In the genomic region with DNA sequence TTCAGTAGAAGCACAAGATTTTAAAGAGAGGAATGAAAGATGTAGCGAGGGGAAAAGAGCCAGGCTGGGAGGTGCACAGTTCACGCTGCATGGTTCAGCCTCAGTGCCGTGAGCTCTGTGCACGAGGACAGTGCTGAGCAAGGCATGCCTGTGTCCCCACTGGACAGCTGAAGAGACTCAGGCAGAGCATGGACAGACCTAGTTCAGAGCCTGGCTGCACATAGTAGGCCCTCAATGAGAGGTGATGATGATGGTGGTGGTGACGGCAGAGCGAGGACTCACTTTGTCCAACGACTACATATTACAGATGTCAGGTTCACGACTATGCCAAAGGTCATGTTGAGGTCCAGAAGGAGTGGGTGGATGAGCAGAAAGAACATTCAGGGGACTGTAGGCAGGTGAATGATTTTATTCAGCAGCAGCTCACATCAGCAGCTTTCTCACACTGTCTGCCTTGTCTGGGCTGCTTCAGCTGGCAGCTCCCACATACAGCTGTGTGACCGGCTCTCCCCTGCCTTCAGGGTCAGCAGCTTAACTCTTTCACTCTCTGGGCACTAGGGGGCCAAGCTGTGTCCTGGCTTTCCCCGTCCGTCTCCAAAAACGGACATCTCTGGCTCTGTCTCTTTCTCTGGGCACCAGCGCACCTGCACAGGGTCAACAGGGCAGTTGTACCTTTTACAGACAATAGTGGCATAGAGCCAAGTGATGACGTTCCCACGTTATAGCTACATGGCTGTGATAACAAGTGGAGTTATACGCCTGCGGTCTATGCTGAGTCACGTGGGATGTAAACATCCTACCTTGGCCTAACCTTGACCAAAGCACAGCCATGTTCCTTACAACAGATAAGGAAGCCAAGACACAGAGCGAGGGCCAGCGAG, we compare ENCODE assay signal across 11 cellular contexts.
DNase-seq lines count a peak whose midpoint lies in the region; ATAC-seq and TF ChIP-seq lines count a peak whose summit lies in the region.
"Had no signal": no experiment of that assay in that cellular context is flagged by ENCODE, and none has a peak within 500 bp of the region (broad histone marks: within the 10 kb centered on the region; RNA-seq: fewer than 3 reads in every experiment).

No MANE protein-coding gene starts in this region.

- no peaks in the 10 kb centered on the region; the same call in 1 of the 2 replicates for H4K20me1 ChIP-seq in DND-41 (ENCODE audit: insufficient read depth, low read length)

- no peak for ATAC-seq in DND-41 (ENCODE audit: insufficient read depth, low read depth)
- ATAC-seq in activated T-cell treated with anti-CD3 and anti-CD28 coated beads, Interleukin-2, amount 50 U/mL, for 4 hours = no peak
- no peak for ATAC-seq in HG03135 (IDR thresholded peaks at IDR 0.05; ENCODE audit: unreplicated experiment)

- no peaks in the 10 kb centered on the region for H3K79me2 ChIP-seq in DND-41 (ENCODE audit: insufficient read depth, low read length)

- H3K23ac ChIP-seq in neuronal stem cell (ENCODE audit: low read depth, low read length, poor library complexity) = no peak overlapping the region

- no peak overlapping the region for H3K4me3 ChIP-seq in DND-41 (ENCODE audit: low read depth in 1 of 2, low read length in 2 of 2)
- H3K4me3 ChIP-seq in neuronal stem cell (ENCODE audit: low read length in 2 of 2) = no peak overlapping the region

- no peak overlapping the region for H4K8ac ChIP-seq in neuronal stem cell (ENCODE audit: low read depth, low read length)

- no CpG with 5 or more reads among the region's 20 CpGs for WGBS in neuronal stem cell (ENCODE audit: extremely low coverage in 2 of 2, insufficient read length in 2 of 2, insufficient replicate concordance in 1 of 2), 2 donors

- peak; percentile 11 for TF ChIP-seq CTCF in DND-41 (IDR thresholded peaks at IDR 0.05; ENCODE audit: borderline replicate concordance, extremely low read depth, low read length, poor library complexity, severe bottlenecking)

- H2BK120ac ChIP-seq in neuronal stem cell (ENCODE audit: low read depth, low read length) = no peak overlapping the region

- H3K4me1 Mint-ChIP-seq in activated T-cell treated with anti-CD3 and anti-CD28 coated beads, Interleukin-2, amount 50 U/mL, for 4 hours (ENCODE audit: low read depth) = no peaks in the 10 kb centered on the region
- H3K4me1 Mint-ChIP-seq: activated naive CD8-positive, alpha-beta T cell treated with anti-CD3 and anti-CD28 coated beads, Interleukin-2, amount 10 ng/mL, durations not matched to agents 7 days and 5 days had no signal

- H2AFZ ChIP-seq in DND-41 (ENCODE audit: low read depth, low read length) (no peak overlapping the region), neuronal stem cell (ENCODE audit: low read length) (peak overlapping the region; percentile 36)

- no peaks in the 10 kb centered on the region for H3K27me3 Mint-ChIP-seq in activated T-cell treated with anti-CD3 and anti-CD28 coated beads, Interleukin-2, amount 50 U/mL, for 4 hours (ENCODE audit: low read depth)

- H3K27me3 ChIP-seq in DND-41 (ENCODE audit: insufficient read depth, low read length, poor library complexity) (no peaks in the 10 kb centered on the region), neuronal stem cell (ENCODE audit: control insufficient read depth in 3 of 3, insufficient read depth in 3 of 3, low read depth in 1 of 3, low read length in 3 of 3) (no peaks in the 10 kb centered on the region)
- H3K27me3 ChIP-seq: neutrophil had no signal

- no peaks in the 10 kb centered on the region for H3K79me1 ChIP-seq in neuronal stem cell (ENCODE audit: low read depth, low read length)

- H3K4me1 ChIP-seq in DND-41 (ENCODE audit: insufficient read depth, low read length) = no peaks in the 10 kb centered on the region
- H3K4me1 ChIP-seq in neuronal stem cell (ENCODE audit: control insufficient read depth in 2 of 2, insufficient read depth in 1 of 2, low read depth in 1 of 2, low read length in 2 of 2) = peaks cover 9 to 10% of the 10 kb centered on the region in 2 donors

- H2BK15ac ChIP-seq in neuronal stem cell (ENCODE audit: low read length) = no peak overlapping the region

- H3K9me3 ChIP-seq in DND-41 (ENCODE audit: insufficient read depth, low read length, severe bottlenecking) (no peaks in the 10 kb centered on the region), neuronal stem cell (replicated peaks in 1 of 2; ENCODE audit: control insufficient read depth in 2 of 2, insufficient read depth in 1 of 2, low read depth in 1 of 2, low read length in 2 of 2) (peaks cover 2 to 4% of the 10 kb centered on the region in 2 donors)
- H3K9me3 ChIP-seq: neutrophil had no signal

- H3K18ac ChIP-seq in neuronal stem cell (ENCODE audit: low read length) = peak overlapping the region; percentile 11

- H3K9ac ChIP-seq in DND-41 (ENCODE audit: low read depth, low read length) (no peak overlapping the region), neuronal stem cell (ENCODE audit: low read depth, low read length, poor library complexity) (peak overlapping the region; percentile 18)

- H3K4ac ChIP-seq in neuronal stem cell (ENCODE audit: low read length) = no peak overlapping the region

- H3K27ac ChIP-seq in DND-41 (ENCODE audit: low read length) = no peak overlapping the region
- peak overlapping the region; percentile 67 for H3K27ac ChIP-seq in caudate nucleus (ENCODE audit: low read depth, low read length)
- H3K27ac ChIP-seq in neuronal stem cell (replicated peaks; ENCODE audit: low read length) = no peak overlapping the region
- H3K27ac ChIP-seq: neutrophil had no signal

- H3K4me3 Mint-ChIP-seq in activated T-cell treated with anti-CD3 and anti-CD28 coated beads, Interleukin-2, amount 50 U/mL, for 4 hours = no peak overlapping the region
- H3K4me3 Mint-ChIP-seq: activated naive CD8-positive, alpha-beta T cell treated with anti-CD3 and anti-CD28 coated beads, Interleukin-2, amount 10 ng/mL, durations not matched to agents 7 days and 5 days had no signal

- H3K9me3 Mint-ChIP-seq in activated T-cell treated with anti-CD3 and anti-CD28 coated beads, Interleukin-2, amount 50 U/mL, for 4 hours = no peaks in the 10 kb centered on the region
- H3K9me3 Mint-ChIP-seq: activated naive CD8-positive, alpha-beta T cell treated with anti-CD3 and anti-CD28 coated beads, Interleukin-2, amount 10 ng/mL, durations not matched to agents 7 days and 5 days had no signal

- H2BK12ac ChIP-seq in neuronal stem cell (ENCODE audit: low read length) = no peak overlapping the region

- DNase-seq in DND-41 (no peak), NCI-H146 (lab: John Stamatoyannopoulos, UW) (peak; percentile 87), caudate nucleus (lab: John Stamatoyannopoulos, UW) (peak in 40 of 61 donors; percentile 3 to 63 (median 27)), neuronal stem cell (ENCODE audit: low spot score) (peak; percentile 31), ACHN (no peak)
- DNase-seq in activated T-cell treated with anti-CD3 and anti-CD28 coated beads, Interleukin-2, amount 50 U/mL, for 4 hours = no peak
- no peak for DNase-seq in effector CD8-positive, alpha-beta T cell (lab: John Stamatoyannopoulos, UW)
- DNase-seq: activated naive CD8-positive, alpha-beta T cell treated with anti-CD3 and anti-CD28 coated beads, Interleukin-2, amount 10 ng/mL, durations not matched to agents 7 days and 5 days; NCI-H2171 treated with DMSO at 0.1 percent for 48 hours had no signal

- H3K4me2 ChIP-seq in DND-41 (ENCODE audit: insufficient read depth, low read length) (no peak overlapping the region), neuronal stem cell (ENCODE audit: insufficient read depth, low read length, poor library complexity, severe bottlenecking) (no peak overlapping the region)

- no peaks in the 10 kb centered on the region for H3K36me3 Mint-ChIP-seq in activated T-cell treated with anti-CD3 and anti-CD28 coated beads, Interleukin-2, amount 50 U/mL, for 4 hours (ENCODE audit: insufficient read depth)
- H3K36me3 Mint-ChIP-seq: activated naive CD8-positive, alpha-beta T cell treated with anti-CD3 and anti-CD28 coated beads, Interleukin-2, amount 10 ng/mL, durations not matched to agents 7 days and 5 days had no signal

- H3K36me3 ChIP-seq in DND-41 (ENCODE audit: insufficient read depth, low read length) (no peaks in the 10 kb centered on the region), neuronal stem cell (replicated peaks in 1 of 2; ENCODE audit: control insufficient read depth in 2 of 2, insufficient read depth in 2 of 2, low read length in 2 of 2) (no peaks in the 10 kb centered on the region)
- H3K36me3 ChIP-seq: neutrophil had no signal

- no peak overlapping the region for H2BK5ac ChIP-seq in neuronal stem cell (ENCODE audit: low read length)

- no peak overlapping the region for H2AK5ac ChIP-seq in neuronal stem cell (ENCODE audit: low read depth, low read length)

- no peak overlapping the region for H4K91ac ChIP-seq in neuronal stem cell (ENCODE audit: low read depth, low read length, poor library complexity)

- in situ Hi-C loops in ACHN (cut with HindIII; ENCODE audit: low pct_ligation_motif_present, low pct_unique_long_range_greater_than_20kb, low sequenced_read_pairs) = no loop called here

- H3K14ac ChIP-seq in neuronal stem cell (ENCODE audit: low read length) = no peak overlapping the region

Comparison
In these comparisons a context has a peak if more than half of its experiments do, and no peak if none do; other contexts are left out.
1. DNase-seq: peak in NCI-H146 (single experiment), caudate nucleus (40 of 61) and neuronal stem cell (single experiment); none in DND-41 (single experiment), activated T-cell treated with anti-CD3 and anti-CD28 coated beads, Interleukin-2, amount 50 U/mL, for 4 hours (single experiment), ACHN (single experiment) and effector CD8-positive, alpha-beta T cell (single experiment).